8 cellular contexts compared by ENCODE assay signal in genomic region chr1:229558460-229559335, GRCh38. TPM values are rescaled to one million over a fixed set of nuclear protein-coding genes. Genes with fewer than 3 reads are reported as not detected.
DNase-seq lines count a peak whose midpoint lies in the region; ATAC-seq and TF ChIP-seq lines count a peak whose summit lies in the region.

Gene ABCB10 (minus strand): TSS chr1:229558707. CDS start chr1:229558652, 55 bp downstream.

- peak within 1 kb of the TSS; percentile 95 for H3K4me2 ChIP-seq in PC-3 (ENCODE audit: low read length)

- H3K27ac ChIP-seq in PC-3 (ENCODE audit: low read length) (peak within 1 kb of the TSS; percentile 43), mucosa of rectum (ENCODE audit: low read depth in 2 of 2, low read length in 2 of 2) (peak within 1 kb of the TSS; percentile 87 to 89)

- no peaks in the 10 kb centered on the region for H4K20me1 ChIP-seq in PC-3 (ENCODE audit: low read length)

- H3K27ac Mint-ChIP-seq in IgD-negative memory B cell: peak within 1 kb of the TSS; percentile 79 to 91 (median 82)

- intact Hi-C loops in PC-3 (cut with micrococcal nuclease): loop anchor here (1.0 to 2.0 kb wide), 3 partner anchors 50 to 752 kb away; partner anchors contain the start of genes NUP133, TAF5L and URB2

- no peaks in the 10 kb centered on the region for H3K9me2 ChIP-seq in PC-3 (replicated peaks; ENCODE audit: low read length)

- DNase-seq in DMS53 (lab: John Stamatoyannopoulos, UW) (peak; percentile 98), PC-3 (peak; percentile 100), activated T-cell treated with anti-CD3 and anti-CD28 coated beads for 48 hours (ENCODE audit: low read depth) (peak; percentile 93), epithelial cell of proximal tubule (ENCODE audit: low read depth) (peak; percentile 61)
- peak; percentile 91 for DNase-seq in stimulated activated CD8-positive, alpha-beta memory T cell treated with anti-CD3 and anti-CD28 coated beads, Interleukin-4, amount 100 ng/mL, for 48 hours

- H2AFZ ChIP-seq in PC-3 (ENCODE audit: low read length): peak within 1 kb of the TSS; percentile 94

- no peaks in the 10 kb centered on the region for H3K9me3 Mint-ChIP-seq in IgD-negative memory B cell

- H3K36me3 ChIP-seq in PC-3 (ENCODE audit: low read depth, low read length): no peaks in the 10 kb centered on the region
- H3K36me3 ChIP-seq in mucosa of rectum (ENCODE audit: control insufficient read depth in 2 of 2, insufficient read depth in 2 of 2, low read length in 2 of 2): peaks cover 0 to 2% of the 10 kb centered on the region in 2 donors

- H3K36me3 Mint-ChIP-seq in IgD-negative memory B cell: no peaks in the 10 kb centered on the region

- CTCF ChIA-PET in PC-3 (lab: Charles Lee): interaction anchor here (0.5 to 1.6 kb wide), 8 partner anchors 12 to 325 kb away, joined by 3 to 18 read pairs (median 4); partner anchors contain the start of gene CCSAP

- H3K9ac ChIP-seq in PC-3 (ENCODE audit: low read length) (peak within 1 kb of the TSS; percentile 79), mucosa of rectum (ENCODE audit: low read depth in 1 of 2, low read length in 2 of 2) (peak within 1 kb of the TSS; percentile 89 to 93)

- no peaks in the 10 kb centered on the region for H3K27me3 ChIP-seq in PC-3 (ENCODE audit: low read length)
- H3K27me3 ChIP-seq in mucosa of rectum (ENCODE audit: control insufficient read depth in 2 of 2, insufficient read depth in 2 of 2, low read length in 2 of 2): no peaks in the 10 kb centered on the region

- POLR2A ChIA-PET in PC-3 (lab: Charles Lee; ENCODE audit: unreplicated experiment): interaction anchor here (0.5 to 1.4 kb wide), 5 partner anchors 51 to 546 kb away, joined by 3 to 26 read pairs (median 3); partner anchors contain the start of gene NUP133

- H3K4me1 ChIP-seq in PC-3 (ENCODE audit: insufficient read depth, low read length) (peaks cover 23% of the 10 kb centered on the region), mucosa of rectum (ENCODE audit: control insufficient read depth in 2 of 2, insufficient read depth in 2 of 2, low read length in 2 of 2) (peaks cover 11 to 13% of the 10 kb centered on the region in 2 donors)

- no peaks in the 10 kb centered on the region for H3K27me3 Mint-ChIP-seq in IgD-negative memory B cell

- H3K4me1 Mint-ChIP-seq in IgD-negative memory B cell: peaks cover 13 to 24% (median 22%) of the 10 kb centered on the region in 3 donors

- ATAC-seq in GM21529 (IDR thresholded peaks at IDR 0.05; ENCODE audit: unreplicated experiment): peak; percentile 75
- ATAC-seq in PC-3: peak; percentile 86

- H3F3A ChIP-seq in PC-3 (ENCODE audit: low read length, unreplicated experiment): no peaks in the 10 kb centered on the region

- H3K4me3 ChIP-seq in PC-3 (ENCODE audit: low read length): peak within 1 kb of the TSS; percentile 91
- H3K4me3 ChIP-seq in epithelial cell of proximal tubule (ENCODE audit: low read depth, low read length): peak within 1 kb of the TSS; percentile 84
- H3K4me3 ChIP-seq in mucosa of rectum (ENCODE audit: low read length in 2 of 2): peak within 1 kb of the TSS; percentile 90 to 94

- H3K9me3 ChIP-seq in PC-3 (ENCODE audit: low read length) (no peaks in the 10 kb centered on the region), mucosa of rectum (ENCODE audit: control insufficient read depth in 2 of 2, low read length in 2 of 2) (no peaks in the 10 kb centered on the region)

- BruUV-seq in PC-3 (replicated peaks; lab: Mats Ljungman, UMichigan): no TSS peak

- peak; percentile 93 for TF ChIP-seq CTCF in PC-3 (conservative IDR thresholded peaks at IDR 0.05; ENCODE audit: low read depth, low read length)
- peak; percentile 75 for TF ChIP-seq CTCF in epithelial cell of proximal tubule (conservative IDR thresholded peaks at IDR 0.05; ENCODE audit: low read depth, low read length)

- H3K4me3 Mint-ChIP-seq in IgD-negative memory B cell: peak within 1 kb of the TSS; percentile 94 to 98 (median 97)

- peaks cover 41% of the 10 kb centered on the region for H3K79me2 ChIP-seq in PC-3 (ENCODE audit: low read length)

RNA-seq across cellular contexts. Expression of gene ABCB10, which starts in this region (rescaled TPM):
- polyA plus RNA-seq in IgD-negative memory B cell: 3.9 TPM
- total RNA-seq in PC-3 (2014; rRNA removed) (27.4 and 30.4 TPM in 2 replicates), epithelial cell of proximal tubule (15.4 and 24.9 TPM in 2 replicates)

Comparison
In these comparisons a context has a peak if more than half of its experiments do, and no peak if none do; other contexts are left out.
1. Peak in every context shown above with its lines: DNase-seq, ATAC-seq, H3K4me3 ChIP-seq and H3K27ac ChIP-seq.